ENCODE assay signal across 21 cellular contexts in the genomic region with DNA sequence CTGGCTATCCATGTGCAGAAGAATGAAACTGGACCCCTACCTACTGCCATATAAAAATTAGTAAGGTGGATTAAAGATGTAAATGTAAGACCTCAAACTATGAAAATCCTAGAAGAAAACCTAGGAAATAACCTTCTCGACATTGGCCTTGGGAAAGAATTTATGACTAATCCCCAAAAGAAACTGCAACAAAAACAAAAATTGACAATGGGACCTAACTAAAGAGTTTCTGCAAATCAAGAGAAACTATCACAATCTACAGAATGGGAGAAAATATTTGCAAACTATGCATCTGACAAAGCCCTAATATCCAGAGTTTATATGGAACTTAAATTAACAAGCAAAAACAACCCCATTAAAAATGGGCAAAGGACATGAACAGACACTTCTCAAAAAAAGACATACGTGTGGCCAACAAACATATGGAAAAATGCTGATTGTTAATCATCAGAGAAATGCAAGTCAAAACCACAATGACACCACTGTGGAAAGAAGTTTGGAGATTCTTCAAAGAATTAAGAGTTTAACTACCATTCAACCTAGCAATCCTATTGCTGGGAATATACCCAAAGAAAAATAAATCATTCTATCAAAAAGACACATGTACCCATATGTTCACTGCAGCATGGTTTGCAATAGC.
A peak's percentile ranks its signal among the peaks of the same experiment; 100 is the strongest.
DNase-seq lines count a peak whose midpoint lies in the region; ATAC-seq, FAIRE-seq and TF ChIP-seq lines count a peak whose summit lies in the region.
"Had no signal": no experiment of that assay in that cellular context is flagged by ENCODE, and none has a peak within 500 bp of the region (broad histone marks: within the 10 kb centered on the region; RNA-seq: fewer than 3 reads in every experiment).

No MANE protein-coding gene starts in this region.

- H3K36me3 Mint-ChIP-seq in astrocyte (ENCODE audit: low read depth, unreplicated experiment) (peaks cover 21% of the 10 kb centered on the region), natural killer cell (peaks cover 8% of the 10 kb centered on the region)

- H3K27ac ChIP-seq in astrocyte (ENCODE audit: low read depth, low read length), result peak overlapping the region; percentile 43
- H3K27ac ChIP-seq in heart right ventricle, result no peak overlapping the region

- ATAC-seq in natural killer cell, result no peak
- no peak for ATAC-seq in heart right ventricle
- ATAC-seq in GM21360 (IDR thresholded peaks at IDR 0.05; ENCODE audit: unreplicated experiment), result no peak

- H2AFZ ChIP-seq in astrocyte (ENCODE audit: low read depth, low read length), result no peak overlapping the region
- H2AFZ ChIP-seq: GM23248 had no signal

- no peaks in the 10 kb centered on the region for H3K27me3 Mint-ChIP-seq in astrocyte (ENCODE audit: low read depth, unreplicated experiment)
- H3K27me3 Mint-ChIP-seq in natural killer cell (ENCODE audit: low read depth in 2 of 2), result no peaks in the 10 kb centered on the region

- H3K4me3 ChIP-seq in astrocyte (ENCODE audit: insufficient read depth, low read depth, low read length) (no peak overlapping the region), heart right ventricle (no peak overlapping the region)
- H3K4me3 ChIP-seq: GM23248 had no signal

- no peaks in the 10 kb centered on the region for H4K20me1 ChIP-seq in astrocyte (ENCODE audit: insufficient read depth, low read length)

- WGBS in heart right ventricle, 2 donors, result 94 to 97% methylated on average over 2 of the region's 2 CpGs

- H3K4me3 Mint-ChIP-seq in astrocyte (ENCODE audit: unreplicated experiment) (no peak overlapping the region), natural killer cell (no peak overlapping the region)
- H3K4me3 Mint-ChIP-seq: CD14-positive monocyte had no signal

- DNase-seq in EH (ENCODE audit: low read depth) (peak; percentile 61), H54 (ENCODE audit: insufficient read length, low spot score) (no peak), astrocyte (ENCODE audit: low read depth) (peak; percentile 79), natural killer cell (no peak), heart right ventricle (no peak)
- DNase-seq in activated effector memory CD4-positive, alpha-beta T cell treated with anti-CD3 and anti-CD28 coated beads, Interleukin-2, amount 50 U/mL, for 16 hours, result no peak
- DNase-seq: DMS79 treated with DMSO at 0.1 percent for 48 hours, GDM1, GM23248, HCEC 1CT, KBM-7, NCI-H1417, NCI-H1930, NCI-H226, NCI-H524, NCI-H82, OCI-M1, RPMI8226, SIG-M5 had no signal

- intact Hi-C loops in natural killer cell (cut with micrococcal nuclease) (no loop called here), heart right ventricle (cut with DNase I) (loop anchor here in 1 of 10 donors (5.0 kb wide), 1 partner anchor 92 kb away; no protein-coding TSS in a partner anchor)

- H3K9me3 Mint-ChIP-seq in astrocyte (ENCODE audit: unreplicated experiment) (no peaks in the 10 kb centered on the region), natural killer cell (no peaks in the 10 kb centered on the region)

- peaks cover 10% of the 10 kb centered on the region for H3K36me3 ChIP-seq in astrocyte (ENCODE audit: insufficient read depth, low read length)
- H3K36me3 ChIP-seq in heart right ventricle, result peaks cover 0 to 86% (median 26%) of the 10 kb centered on the region in 9 donors

- H3K79me2 ChIP-seq in astrocyte (ENCODE audit: insufficient read depth, low read length), result peaks cover 18% of the 10 kb centered on the region

- H3K9me3 ChIP-seq in astrocyte (ENCODE audit: insufficient read depth, low read depth, low read length), result no peaks in the 10 kb centered on the region
- peaks cover 0 to 11% (median 6%) of the 10 kb centered on the region in 11 donors for H3K9me3 ChIP-seq in heart right ventricle

- H3K4me1 Mint-ChIP-seq in astrocyte (ENCODE audit: low read depth, unreplicated experiment) (peaks cover 28% of the 10 kb centered on the region), natural killer cell (peaks cover 48 to 52% of the 10 kb centered on the region in 2 donors)

- H3K4me1 ChIP-seq in astrocyte (ENCODE audit: insufficient read depth, low read length) (peaks cover 12% of the 10 kb centered on the region), heart right ventricle (peaks cover 0 to 48% (median 15%) of the 10 kb centered on the region in 9 donors)

- no peaks in the 10 kb centered on the region for H3K27me3 ChIP-seq in astrocyte (ENCODE audit: insufficient read depth, low read length)
- H3K27me3 ChIP-seq in heart right ventricle, result no peaks in the 10 kb centered on the region

- H3K4me2 ChIP-seq in astrocyte (ENCODE audit: low read length), result no peak overlapping the region

- no peak for TF ChIP-seq POLR2A in H54 (IDR thresholded peaks at IDR 0.05; ENCODE audit: low read depth, low read length)

- FAIRE-seq in H54 (lab: Jason Lieb, UNC) (peak; percentile 48), astrocyte (lab: Jason Lieb, UNC) (peak; percentile 47)

- H3K9ac ChIP-seq in astrocyte (ENCODE audit: low read length), result no peak overlapping the region
- H3K9ac ChIP-seq: GM23248 had no signal

- TF ChIP-seq CTCF in astrocyte (IDR thresholded peaks at IDR 0.05; ENCODE audit: insufficient read depth, low read depth, low read length), result no peak
- TF ChIP-seq CTCF in natural killer cell (IDR thresholded peaks at IDR 0.05), result no peak
- no peak for TF ChIP-seq CTCF in heart right ventricle (IDR thresholded peaks at IDR 0.05)

- H3K27ac Mint-ChIP-seq in astrocyte (ENCODE audit: unreplicated experiment), result peak overlapping the region; percentile 15
- peak overlapping the region; percentile 19 for H3K27ac Mint-ChIP-seq in natural killer cell

Comparison
In these comparisons a context has a peak if more than half of its experiments do, and no peak if none do; other contexts are left out.
1. DNase-seq: peak in EH (single experiment) and astrocyte (single experiment); none in H54 (single experiment), natural killer cell (single experiment), heart right ventricle (0 of 2) and activated effector memory CD4-positive, alpha-beta T cell treated with anti-CD3 and anti-CD28 coated beads, Interleukin-2, amount 50 U/mL, for 16 hours (single experiment).